In genomic region chr11:61361686-61362541, GRCh38 we compare ENCODE assay signal across 8 cellular contexts. TPM values are rescaled to one million over a fixed set of nuclear protein-coding genes. Genes with fewer than 3 reads are reported as not detected.
A peak's percentile ranks its signal among the peaks of the same experiment; 100 is the strongest.
DNase-seq lines count a peak whose midpoint lies in the region; TF ChIP-seq lines count a peak whose summit lies in the region.

Gene CYB561A3, minus strand, starts transcription at chr11:61361882. Its CDS starts 5,169 bp downstream, at chr11:61356713.
Gene TMEM138, plus strand, starts transcription at chr11:61362374. Its CDS starts 2,017 bp downstream, at chr11:61364391.

- peak within 1 kb of the TSS; percentile 98 for H3K9ac ChIP-seq in NT2/D1 (ENCODE audit: insufficient read length, low read depth)

- H3K27ac ChIP-seq in mesodermal cell (ENCODE audit: low read depth, low read length, severe bottlenecking) = peak within 1 kb of the TSS; percentile 100

- in situ Hi-C loops in endometrial microvascular endothelial cells (cut with HindIII; ENCODE audit: inconsistent ontology term, low pct_unique_long_range_greater_than_20kb, low sequenced_read_pairs) = no loop called here

- H3K9me3 ChIP-seq in NT2/D1 (ENCODE audit: insufficient read depth, low read length) (no peaks in the 10 kb centered on the region), mesodermal cell (ENCODE audit: control insufficient read depth, low read length) (no peaks in the 10 kb centered on the region)

- no peak for TF ChIP-seq CTCF in GM20000 (IDR thresholded peaks at IDR 0.05; ENCODE audit: extremely low read depth, missing control alignments)

- H3K27me3 ChIP-seq in NT2/D1 (ENCODE audit: insufficient read depth, insufficient read length) = no peaks in the 10 kb centered on the region

- H3K4me1 ChIP-seq in NT2/D1 (ENCODE audit: insufficient read depth, insufficient read length) = no peaks in the 10 kb centered on the region
- H3K4me1 ChIP-seq in mesodermal cell (ENCODE audit: control insufficient read depth, insufficient read depth, low read length, poor library complexity, severe bottlenecking) = peaks cover 8% of the 10 kb centered on the region

- H3K4me3 ChIP-seq in NT2/D1 (ENCODE audit: insufficient read length, low read depth) (peak within 1 kb of the TSS; percentile 94), mesodermal cell (ENCODE audit: extremely low read depth, insufficient read depth, low read length, poor library complexity, severe bottlenecking) (peak within 1 kb of the TSS; percentile 74)

- DNase-seq in COLO668 (lab: John Stamatoyannopoulos, UW; ENCODE audit: unreplicated experiment) (peak; percentile 94), GM20000 (ENCODE audit: low spot score) (peak; percentile 86), HT1080 (ENCODE audit: low read depth) (peak; percentile 96), NT2/D1 (ENCODE audit: low read depth, low spot score) (peak; percentile 92)
- DNase-seq in activated CD8-positive, alpha-beta memory T cell treated with anti-CD3 and anti-CD28 coated beads, Interleukin-2, amount 50 U/mL, for 1 hour (ENCODE audit: extremely low read depth) = peak; percentile 57
- DNase-seq in stimulated activated CD8-positive, alpha-beta memory T cell treated with anti-CD3 and anti-CD28 coated beads, Interleukin-15, amount 100 ng/mL, for 4 hours (ENCODE audit: low read depth in 2 of 2) = peak; percentile 76 to 77

- peaks cover 36% of the 10 kb centered on the region for H3K36me3 ChIP-seq in NT2/D1 (ENCODE audit: insufficient read depth, insufficient read length, low read length)
- peaks cover 34% of the 10 kb centered on the region for H3K36me3 ChIP-seq in mesodermal cell (ENCODE audit: control insufficient read depth, insufficient read depth, low read length)

- 0 to 1% methylated on average over 33 to 64 of the region's 65 CpGs for WGBS in mesodermal cell (ENCODE audit: insufficient coverage in 2 of 2), 2 experiments

RNA-seq across cellular contexts. Expression of gene CYB561A3, which starts in this region (rescaled TPM):
- 49.6 and 68.1 TPM in 2 replicates for total RNA-seq in HT1080 (2014; rRNA removed; shearing (Covaris generic))
- 48.9 and 58.9 TPM in 2 replicates for polyA plus RNA-seq in HT1080 (2015; cell fraction: cytosol; rRNA removed)
- polyA plus RNA-seq in HT1080 (2015; cell fraction: nucleus; rRNA removed) = 59.1 and 59.5 TPM in 2 replicates
- total RNA-seq in endometrial microvascular endothelial cells (ENCODE audit: inconsistent ontology term) = 79.1 TPM
- 11.2 TPM for polyA plus RNA-seq in mesodermal cell (2013, experiment 1 of 2)
- polyA plus RNA-seq in mesodermal cell (2013, experiment 2 of 2) = 9.8 TPM

RNA-seq across cellular contexts. Expression of gene TMEM138, which starts in this region (rescaled TPM):
- 52.5 and 64.2 TPM in 2 replicates for total RNA-seq in HT1080 (2014; rRNA removed; shearing (Covaris generic))
- polyA plus RNA-seq in HT1080 (2015; cell fraction: cytosol; rRNA removed) = 64.0 and 68.3 TPM in 2 replicates
- polyA plus RNA-seq in HT1080 (2015; cell fraction: nucleus; rRNA removed) = 107 and 116 TPM in 2 replicates
- 20.2 TPM for total RNA-seq in endometrial microvascular endothelial cells (ENCODE audit: inconsistent ontology term)
- polyA plus RNA-seq in mesodermal cell (2013, experiment 1 of 2) = 20.3 TPM
- polyA plus RNA-seq in mesodermal cell (2013, experiment 2 of 2) = 24.4 TPM

Comparison
In these comparisons a context has a peak if more than half of its experiments do, and no peak if none do; other contexts are left out.
1. Peak in every context shown above with its lines: DNase-seq, H3K4me3 ChIP-seq and H3K27ac ChIP-seq.